ENCODE assay signal across 1 cellular context in the genomic region with DNA sequence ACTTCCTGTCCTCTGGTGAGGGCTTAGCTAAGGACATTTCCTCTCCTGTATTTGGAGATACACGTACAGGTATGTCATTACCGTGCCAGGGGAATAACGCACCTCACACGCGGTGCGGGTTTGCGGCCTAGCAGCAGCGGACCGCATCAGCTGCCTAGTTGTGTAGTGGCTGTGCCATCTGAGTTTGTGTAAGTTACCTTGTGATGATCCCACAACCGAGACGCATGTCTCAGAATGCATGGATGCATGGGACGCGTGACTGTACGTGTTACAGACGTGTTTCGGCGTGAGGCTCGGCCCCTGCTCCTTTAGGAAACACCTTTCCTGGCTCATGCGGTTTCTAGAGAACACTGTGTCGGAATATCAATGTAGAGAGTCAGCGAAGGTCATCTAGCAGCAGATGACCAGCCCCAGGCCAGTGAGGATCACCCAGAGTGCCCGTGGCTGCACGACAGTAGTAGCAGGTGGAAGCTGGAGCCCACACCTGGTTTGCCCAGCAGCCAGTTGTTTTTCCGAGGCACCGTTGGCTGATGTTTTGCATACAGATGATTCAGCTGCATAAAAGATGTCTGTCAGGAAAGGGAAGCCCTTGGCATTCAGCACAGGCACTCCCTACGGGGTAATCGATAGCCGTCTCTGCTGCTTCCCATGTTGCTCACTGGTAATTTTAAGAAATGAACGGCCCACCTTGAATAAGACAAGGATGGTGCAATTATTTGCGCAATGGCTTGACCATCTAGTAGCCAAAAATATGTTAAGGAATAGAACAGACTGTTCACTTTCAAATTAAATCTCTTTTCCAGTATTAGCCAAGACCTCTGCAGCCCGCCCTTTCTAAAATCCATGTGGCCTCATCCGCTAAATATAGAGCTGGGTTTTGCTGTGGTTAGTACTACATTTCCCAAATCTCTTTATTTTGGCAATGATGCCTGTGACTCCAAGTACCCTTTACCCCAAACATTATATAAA.
A peak's percentile ranks its signal among the peaks of the same experiment; 100 is the strongest.
TF ChIP-seq lines count a peak whose summit lies in the region.

No MANE protein-coding gene starts in this region.

TF ChIP-seq in HepG2, 621 proteins besides CTCF, POLR2A, EP300 and RAD21 (continued from another document and continues in another):
- peak; percentile 71; the same call in 1 of the 2 replicates for TF ChIP-seq KDM5B (CRISPR knock-in tag; IDR thresholded peaks at IDR 0.05; ENCODE audit: borderline replicate concordance)
- no peak for TF ChIP-seq THYN1 (CRISPR knock-in tag; IDR thresholded peaks at IDR 0.05; ENCODE audit: borderline replicate concordance, low read depth)
- TF ChIP-seq, protein P1, sequence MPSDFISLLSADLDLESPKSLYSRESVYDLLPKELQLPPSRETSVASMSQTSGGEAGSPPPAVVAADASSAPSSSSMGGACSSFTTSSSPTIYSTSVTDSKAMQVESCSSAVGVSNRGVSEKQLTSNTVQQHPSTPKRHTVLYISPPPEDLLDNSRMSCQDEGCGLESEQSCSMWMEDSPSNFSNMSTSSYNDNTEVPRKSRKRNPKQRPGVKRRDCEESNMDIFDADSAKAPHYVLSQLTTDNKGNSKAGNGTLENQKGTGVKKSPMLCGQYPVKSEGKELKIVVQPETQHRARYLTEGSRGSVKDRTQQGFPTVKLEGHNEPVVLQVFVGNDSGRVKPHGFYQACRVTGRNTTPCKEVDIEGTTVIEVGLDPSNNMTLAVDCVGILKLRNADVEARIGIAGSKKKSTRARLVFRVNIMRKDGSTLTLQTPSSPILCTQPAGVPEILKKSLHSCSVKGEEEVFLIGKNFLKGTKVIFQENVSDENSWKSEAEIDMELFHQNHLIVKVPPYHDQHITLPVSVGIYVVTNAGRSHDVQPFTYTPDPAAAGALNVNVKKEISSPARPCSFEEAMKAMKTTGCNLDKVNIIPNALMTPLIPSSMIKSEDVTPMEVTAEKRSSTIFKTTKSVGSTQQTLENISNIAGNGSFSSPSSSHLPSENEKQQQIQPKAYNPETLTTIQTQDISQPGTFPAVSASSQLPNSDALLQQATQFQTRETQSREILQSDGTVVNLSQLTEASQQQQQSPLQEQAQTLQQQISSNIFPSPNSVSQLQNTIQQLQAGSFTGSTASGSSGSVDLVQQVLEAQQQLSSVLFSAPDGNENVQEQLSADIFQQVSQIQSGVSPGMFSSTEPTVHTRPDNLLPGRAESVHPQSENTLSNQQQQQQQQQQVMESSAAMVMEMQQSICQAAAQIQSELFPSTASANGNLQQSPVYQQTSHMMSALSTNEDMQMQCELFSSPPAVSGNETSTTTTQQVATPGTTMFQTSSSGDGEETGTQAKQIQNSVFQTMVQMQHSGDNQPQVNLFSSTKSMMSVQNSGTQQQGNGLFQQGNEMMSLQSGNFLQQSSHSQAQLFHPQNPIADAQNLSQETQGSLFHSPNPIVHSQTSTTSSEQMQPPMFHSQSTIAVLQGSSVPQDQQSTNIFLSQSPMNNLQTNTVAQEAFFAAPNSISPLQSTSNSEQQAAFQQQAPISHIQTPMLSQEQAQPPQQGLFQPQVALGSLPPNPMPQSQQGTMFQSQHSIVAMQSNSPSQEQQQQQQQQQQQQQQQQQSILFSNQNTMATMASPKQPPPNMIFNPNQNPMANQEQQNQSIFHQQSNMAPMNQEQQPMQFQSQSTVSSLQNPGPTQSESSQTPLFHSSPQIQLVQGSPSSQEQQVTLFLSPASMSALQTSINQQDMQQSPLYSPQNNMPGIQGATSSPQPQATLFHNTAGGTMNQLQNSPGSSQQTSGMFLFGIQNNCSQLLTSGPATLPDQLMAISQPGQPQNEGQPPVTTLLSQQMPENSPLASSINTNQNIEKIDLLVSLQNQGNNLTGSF (CRISPR knock-in tag; IDR thresholded peaks at IDR 0.05), result no peak
- peak; percentile 72; the same call in 1 of the 2 replicates for TF ChIP-seq EEA1 (CRISPR knock-in tag; IDR thresholded peaks at IDR 0.05; ENCODE audit: borderline replicate concordance)
- TF ChIP-seq, protein P2, sequence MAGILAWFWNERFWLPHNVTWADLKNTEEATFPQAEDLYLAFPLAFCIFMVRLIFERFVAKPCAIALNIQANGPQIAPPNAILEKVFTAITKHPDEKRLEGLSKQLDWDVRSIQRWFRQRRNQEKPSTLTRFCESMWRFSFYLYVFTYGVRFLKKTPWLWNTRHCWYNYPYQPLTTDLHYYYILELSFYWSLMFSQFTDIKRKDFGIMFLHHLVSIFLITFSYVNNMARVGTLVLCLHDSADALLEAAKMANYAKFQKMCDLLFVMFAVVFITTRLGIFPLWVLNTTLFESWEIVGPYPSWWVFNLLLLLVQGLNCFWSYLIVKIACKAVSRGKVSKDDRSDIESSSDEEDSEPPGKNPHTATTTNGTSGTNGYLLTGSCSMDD (CRISPR knock-in tag; IDR thresholded peaks at IDR 0.05), result no peak
- TF ChIP-seq HOXA7 (CRISPR knock-in tag; IDR thresholded peaks at IDR 0.05), result no peak
- TF ChIP-seq, protein P3, sequence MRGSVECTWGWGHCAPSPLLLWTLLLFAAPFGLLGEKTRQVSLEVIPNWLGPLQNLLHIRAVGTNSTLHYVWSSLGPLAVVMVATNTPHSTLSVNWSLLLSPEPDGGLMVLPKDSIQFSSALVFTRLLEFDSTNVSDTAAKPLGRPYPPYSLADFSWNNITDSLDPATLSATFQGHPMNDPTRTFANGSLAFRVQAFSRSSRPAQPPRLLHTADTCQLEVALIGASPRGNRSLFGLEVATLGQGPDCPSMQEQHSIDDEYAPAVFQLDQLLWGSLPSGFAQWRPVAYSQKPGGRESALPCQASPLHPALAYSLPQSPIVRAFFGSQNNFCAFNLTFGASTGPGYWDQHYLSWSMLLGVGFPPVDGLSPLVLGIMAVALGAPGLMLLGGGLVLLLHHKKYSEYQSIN (CRISPR knock-in tag; IDR thresholded peaks at IDR 0.05; ENCODE audit: borderline replicate concordance), result no peak
- TF ChIP-seq ISX (CRISPR knock-in tag; conservative IDR thresholded peaks at IDR 0.05), result no peak
- TF ChIP-seq, protein P4, sequence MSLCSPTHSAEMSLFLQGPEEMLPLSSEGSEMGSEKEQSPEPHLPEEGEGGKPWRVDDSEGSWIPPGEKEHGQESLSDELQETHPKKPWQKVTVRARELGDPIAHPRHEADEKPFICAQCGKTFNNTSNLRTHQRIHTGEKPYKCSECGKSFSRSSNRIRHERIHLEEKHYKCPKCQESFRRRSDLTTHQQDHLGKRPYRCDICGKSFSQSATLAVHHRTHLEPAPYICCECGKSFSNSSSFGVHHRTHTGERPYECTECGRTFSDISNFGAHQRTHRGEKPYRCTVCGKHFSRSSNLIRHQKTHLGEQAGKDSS (CRISPR knock-in tag; IDR thresholded peaks at IDR 0.05; ENCODE audit: borderline replicate concordance, low read depth), result peak; percentile 17; the same call in 1 of the 2 replicates
- TF ChIP-seq, protein P5, sequence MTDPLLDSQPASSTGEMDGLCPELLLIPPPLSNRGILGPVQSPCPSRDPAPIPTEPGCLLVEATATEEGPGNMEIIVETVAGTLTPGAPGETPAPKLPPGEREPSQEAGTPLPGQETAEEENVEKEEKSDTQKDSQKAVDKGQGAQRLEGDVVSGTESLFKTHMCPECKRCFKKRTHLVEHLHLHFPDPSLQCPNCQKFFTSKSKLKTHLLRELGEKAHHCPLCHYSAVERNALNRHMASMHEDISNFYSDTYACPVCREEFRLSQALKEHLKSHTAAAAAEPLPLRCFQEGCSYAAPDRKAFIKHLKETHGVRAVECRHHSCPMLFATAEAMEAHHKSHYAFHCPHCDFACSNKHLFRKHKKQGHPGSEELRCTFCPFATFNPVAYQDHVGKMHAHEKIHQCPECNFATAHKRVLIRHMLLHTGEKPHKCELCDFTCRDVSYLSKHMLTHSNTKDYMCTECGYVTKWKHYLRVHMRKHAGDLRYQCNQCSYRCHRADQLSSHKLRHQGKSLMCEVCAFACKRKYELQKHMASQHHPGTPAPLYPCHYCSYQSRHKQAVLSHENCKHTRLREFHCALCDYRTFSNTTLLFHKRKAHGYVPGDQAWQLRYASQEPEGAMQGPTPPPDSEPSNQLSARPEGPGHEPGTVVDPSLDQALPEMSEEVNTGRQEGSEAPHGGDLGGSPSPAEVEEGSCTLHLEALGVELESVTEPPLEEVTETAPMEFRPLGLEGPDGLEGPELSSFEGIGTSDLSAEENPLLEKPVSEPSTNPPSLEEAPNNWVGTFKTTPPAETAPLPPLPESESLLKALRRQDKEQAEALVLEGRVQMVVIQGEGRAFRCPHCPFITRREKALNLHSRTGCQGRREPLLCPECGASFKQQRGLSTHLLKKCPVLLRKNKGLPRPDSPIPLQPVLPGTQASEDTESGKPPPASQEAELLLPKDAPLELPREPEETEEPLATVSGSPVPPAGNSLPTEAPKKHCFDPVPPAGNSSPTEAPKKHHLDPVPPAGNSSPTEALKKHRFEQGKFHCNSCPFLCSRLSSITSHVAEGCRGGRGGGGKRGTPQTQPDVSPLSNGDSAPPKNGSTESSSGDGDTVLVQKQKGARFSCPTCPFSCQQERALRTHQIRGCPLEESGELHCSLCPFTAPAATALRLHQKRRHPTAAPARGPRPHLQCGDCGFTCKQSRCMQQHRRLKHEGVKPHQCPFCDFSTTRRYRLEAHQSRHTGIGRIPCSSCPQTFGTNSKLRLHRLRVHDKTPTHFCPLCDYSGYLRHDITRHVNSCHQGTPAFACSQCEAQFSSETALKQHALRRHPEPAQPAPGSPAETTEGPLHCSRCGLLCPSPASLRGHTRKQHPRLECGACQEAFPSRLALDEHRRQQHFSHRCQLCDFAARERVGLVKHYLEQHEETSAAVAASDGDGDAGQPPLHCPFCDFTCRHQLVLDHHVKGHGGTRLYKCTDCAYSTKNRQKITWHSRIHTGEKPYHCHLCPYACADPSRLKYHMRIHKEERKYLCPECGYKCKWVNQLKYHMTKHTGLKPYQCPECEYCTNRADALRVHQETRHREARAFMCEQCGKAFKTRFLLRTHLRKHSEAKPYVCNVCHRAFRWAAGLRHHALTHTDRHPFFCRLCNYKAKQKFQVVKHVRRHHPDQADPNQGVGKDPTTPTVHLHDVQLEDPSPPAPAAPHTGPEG (CRISPR knock-in tag; IDR thresholded peaks at IDR 0.05), result 0 out of 2 replicates have a peak, but pooled peaks have one; percentile 47
- TF ChIP-seq, protein P6, sequence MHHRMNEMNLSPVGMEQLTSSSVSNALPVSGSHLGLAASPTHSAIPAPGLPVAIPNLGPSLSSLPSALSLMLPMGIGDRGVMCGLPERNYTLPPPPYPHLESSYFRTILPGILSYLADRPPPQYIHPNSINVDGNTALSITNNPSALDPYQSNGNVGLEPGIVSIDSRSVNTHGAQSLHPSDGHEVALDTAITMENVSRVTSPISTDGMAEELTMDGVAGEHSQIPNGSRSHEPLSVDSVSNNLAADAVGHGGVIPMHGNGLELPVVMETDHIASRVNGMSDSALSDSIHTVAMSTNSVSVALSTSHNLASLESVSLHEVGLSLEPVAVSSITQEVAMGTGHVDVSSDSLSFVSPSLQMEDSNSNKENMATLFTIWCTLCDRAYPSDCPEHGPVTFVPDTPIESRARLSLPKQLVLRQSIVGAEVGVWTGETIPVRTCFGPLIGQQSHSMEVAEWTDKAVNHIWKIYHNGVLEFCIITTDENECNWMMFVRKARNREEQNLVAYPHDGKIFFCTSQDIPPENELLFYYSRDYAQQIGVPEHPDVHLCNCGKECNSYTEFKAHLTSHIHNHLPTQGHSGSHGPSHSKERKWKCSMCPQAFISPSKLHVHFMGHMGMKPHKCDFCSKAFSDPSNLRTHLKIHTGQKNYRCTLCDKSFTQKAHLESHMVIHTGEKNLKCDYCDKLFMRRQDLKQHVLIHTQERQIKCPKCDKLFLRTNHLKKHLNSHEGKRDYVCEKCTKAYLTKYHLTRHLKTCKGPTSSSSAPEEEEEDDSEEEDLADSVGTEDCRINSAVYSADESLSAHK (CRISPR knock-in tag; IDR thresholded peaks at IDR 0.05; ENCODE audit: borderline replicate concordance), result no peak
- TF ChIP-seq, protein P7, sequence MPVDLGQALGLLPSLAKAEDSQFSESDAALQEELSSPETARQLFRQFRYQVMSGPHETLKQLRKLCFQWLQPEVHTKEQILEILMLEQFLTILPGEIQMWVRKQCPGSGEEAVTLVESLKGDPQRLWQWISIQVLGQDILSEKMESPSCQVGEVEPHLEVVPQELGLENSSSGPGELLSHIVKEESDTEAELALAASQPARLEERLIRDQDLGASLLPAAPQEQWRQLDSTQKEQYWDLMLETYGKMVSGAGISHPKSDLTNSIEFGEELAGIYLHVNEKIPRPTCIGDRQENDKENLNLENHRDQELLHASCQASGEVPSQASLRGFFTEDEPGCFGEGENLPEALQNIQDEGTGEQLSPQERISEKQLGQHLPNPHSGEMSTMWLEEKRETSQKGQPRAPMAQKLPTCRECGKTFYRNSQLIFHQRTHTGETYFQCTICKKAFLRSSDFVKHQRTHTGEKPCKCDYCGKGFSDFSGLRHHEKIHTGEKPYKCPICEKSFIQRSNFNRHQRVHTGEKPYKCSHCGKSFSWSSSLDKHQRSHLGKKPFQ (CRISPR knock-in tag; IDR thresholded peaks at IDR 0.05; ENCODE audit: insufficient replicate concordance), result no peak
- TF ChIP-seq ZNF883 (CRISPR knock-in tag; IDR thresholded peaks at IDR 0.05; ENCODE audit: not compliant biosample characterization), result peak; percentile 77
- no peak for TF ChIP-seq ELF4 (CRISPR knock-in tag; IDR thresholded peaks at IDR 0.05; ENCODE audit: borderline replicate concordance)
- TF ChIP-seq DNMT3B (CRISPR knock-in tag; conservative IDR thresholded peaks at IDR 0.05), result no peak
- TF ChIP-seq ZNF224 (CRISPR knock-in tag; IDR thresholded peaks at IDR 0.05), result no peak
- TF ChIP-seq, protein P8, sequence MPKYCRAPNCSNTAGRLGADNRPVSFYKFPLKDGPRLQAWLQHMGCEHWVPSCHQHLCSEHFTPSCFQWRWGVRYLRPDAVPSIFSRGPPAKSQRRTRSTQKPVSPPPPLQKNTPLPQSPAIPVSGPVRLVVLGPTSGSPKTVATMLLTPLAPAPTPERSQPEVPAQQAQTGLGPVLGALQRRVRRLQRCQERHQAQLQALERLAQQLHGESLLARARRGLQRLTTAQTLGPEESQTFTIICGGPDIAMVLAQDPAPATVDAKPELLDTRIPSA (CRISPR knock-in tag; IDR thresholded peaks at IDR 0.05; ENCODE audit: borderline replicate concordance), result no peak
- no peak; the same call in 1 of the 2 replicates for TF ChIP-seq KDM2A (CRISPR knock-in tag; IDR thresholded peaks at IDR 0.05; ENCODE audit: borderline replicate concordance, low read depth)
- TF ChIP-seq RXRB (CRISPR knock-in tag; IDR thresholded peaks at IDR 0.05; ENCODE audit: borderline replicate concordance), result no peak
- peak; percentile 88 for TF ChIP-seq ZFY (CRISPR knock-in tag; IDR thresholded peaks at IDR 0.05)
- TF ChIP-seq, protein P9, sequence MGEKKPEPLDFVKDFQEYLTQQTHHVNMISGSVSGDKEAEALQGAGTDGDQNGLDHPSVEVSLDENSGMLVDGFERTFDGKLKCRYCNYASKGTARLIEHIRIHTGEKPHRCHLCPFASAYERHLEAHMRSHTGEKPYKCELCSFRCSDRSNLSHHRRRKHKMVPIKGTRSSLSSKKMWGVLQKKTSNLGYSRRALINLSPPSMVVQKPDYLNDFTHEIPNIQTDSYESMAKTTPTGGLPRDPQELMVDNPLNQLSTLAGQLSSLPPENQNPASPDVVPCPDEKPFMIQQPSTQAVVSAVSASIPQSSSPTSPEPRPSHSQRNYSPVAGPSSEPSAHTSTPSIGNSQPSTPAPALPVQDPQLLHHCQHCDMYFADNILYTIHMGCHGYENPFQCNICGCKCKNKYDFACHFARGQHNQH (CRISPR knock-in tag; IDR thresholded peaks at IDR 0.05), result no peak
- TF ChIP-seq NFIC (IDR thresholded peaks at IDR 0.05; ENCODE audit: low read length), result no peak
- TF ChIP-seq, protein P10, sequence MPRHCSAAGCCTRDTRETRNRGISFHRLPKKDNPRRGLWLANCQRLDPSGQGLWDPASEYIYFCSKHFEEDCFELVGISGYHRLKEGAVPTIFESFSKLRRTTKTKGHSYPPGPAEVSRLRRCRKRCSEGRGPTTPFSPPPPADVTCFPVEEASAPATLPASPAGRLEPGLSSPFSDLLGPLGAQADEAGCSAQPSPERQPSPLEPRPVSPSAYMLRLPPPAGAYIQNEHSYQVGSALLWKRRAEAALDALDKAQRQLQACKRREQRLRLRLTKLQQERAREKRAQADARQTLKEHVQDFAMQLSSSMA (CRISPR knock-in tag; IDR thresholded peaks at IDR 0.05), result no peak
- TF ChIP-seq ZNF891 (CRISPR knock-in tag; IDR thresholded peaks at IDR 0.05), result peak; percentile 52; the same call in 1 of the 2 replicates
- no peak for TF ChIP-seq U2AF2 (IDR thresholded peaks at IDR 0.05; ENCODE audit: low read depth, low read length)
